In the genomic region with DNA sequence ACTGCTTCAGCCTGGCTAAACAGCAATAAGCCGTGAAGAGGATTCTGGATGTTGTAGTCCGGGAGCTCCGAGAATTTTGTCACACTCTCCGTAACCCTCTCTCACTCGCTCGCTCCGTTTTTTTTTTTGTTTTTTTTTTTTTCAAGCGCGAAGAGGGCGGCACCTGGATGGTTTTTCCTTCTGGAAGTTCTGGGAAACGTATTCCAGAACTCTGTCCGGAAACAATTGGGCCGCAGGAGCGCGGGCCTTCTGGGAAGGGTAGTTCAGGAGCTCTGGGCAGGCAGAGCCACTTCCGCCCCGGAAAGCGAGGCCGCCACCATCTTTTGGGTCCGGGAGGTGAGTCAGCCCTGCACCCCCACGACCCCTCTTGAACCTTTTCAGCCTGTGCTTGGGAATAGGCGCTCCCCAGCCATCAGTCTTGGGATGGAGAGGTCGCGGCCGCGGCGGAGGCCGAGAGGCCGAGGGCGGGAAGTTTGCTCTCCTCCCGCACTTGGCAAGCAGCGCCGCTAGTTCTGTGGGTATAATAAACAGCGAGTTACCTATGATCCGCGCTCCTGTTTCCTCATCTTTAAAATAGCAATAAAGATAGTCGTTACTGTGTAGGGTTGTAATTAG, we compare ENCODE assay signal across 8 cellular contexts. TPM values are rescaled to one million over a fixed set of nuclear protein-coding genes. Genes with fewer than 3 reads are reported as not detected.
DNase-seq lines count a peak whose midpoint lies in the region; ATAC-seq and TF ChIP-seq lines count a peak whose summit lies in the region.

Gene ZNF227 (plus strand): TSS at position 283 of the 615 bp plus-strand sequence. CDS start 5,261 bp downstream, outside the sequence.

- H3K9me3 ChIP-seq in smooth muscle cell (replicated peaks; ENCODE audit: low read depth), result no peaks in the 10 kb centered on the region

- H3K36me3 Mint-ChIP-seq in central memory CD8-positive, alpha-beta T cell (ENCODE audit: insufficient read depth), result peaks cover 27% of the 10 kb centered on the region
- peaks cover 14 to 16% (median 15%) of the 10 kb centered on the region in 3 donors for H3K36me3 Mint-ChIP-seq in immature natural killer cell

- H3K79me2 ChIP-seq in smooth muscle cell (ENCODE audit: low read depth), result peaks cover 31% of the 10 kb centered on the region

- H3K4me1 Mint-ChIP-seq in central memory CD8-positive, alpha-beta T cell, result peaks cover 29% of the 10 kb centered on the region
- H3K4me1 Mint-ChIP-seq in immature natural killer cell, result peaks cover 30 to 50% of the 10 kb centered on the region in 2 donors

- peak within 1 kb of the TSS; percentile 99 for H2AFZ ChIP-seq in smooth muscle cell (ENCODE audit: low read depth)

- H3K27ac Mint-ChIP-seq in central memory CD8-positive, alpha-beta T cell (ENCODE audit: low read depth), result peak within 1 kb of the TSS; percentile 93
- H3K27ac Mint-ChIP-seq in immature natural killer cell, result peak within 1 kb of the TSS; percentile 92 to 98 (median 94)

- TF ChIP-seq CTCF in smooth muscle cell (IDR thresholded peaks at IDR 0.05; ENCODE audit: borderline replicate concordance, insufficient read depth, poor library complexity, severe bottlenecking), result no peak

- H3K27ac ChIP-seq in smooth muscle cell (ENCODE audit: low read depth), result peak within 1 kb of the TSS; percentile 49

- H3K27me3 ChIP-seq in smooth muscle cell (ENCODE audit: low read depth), result no peaks in the 10 kb centered on the region

- peak within 1 kb of the TSS; percentile 96 for H3K4me3 Mint-ChIP-seq in central memory CD8-positive, alpha-beta T cell
- peak within 1 kb of the TSS; percentile 91 to 99 (median 99) for H3K4me3 Mint-ChIP-seq in immature natural killer cell

- no peaks in the 10 kb centered on the region for H4K20me1 ChIP-seq in smooth muscle cell (ENCODE audit: low read depth)

- peaks cover 5% of the 10 kb centered on the region for H3K36me3 ChIP-seq in smooth muscle cell (ENCODE audit: low read depth)

- peaks cover 3% of the 10 kb centered on the region for H3F3A ChIP-seq in smooth muscle cell (ENCODE audit: low read depth)

- peaks cover 18% of the 10 kb centered on the region for H3K4me1 ChIP-seq in smooth muscle cell (ENCODE audit: low read depth)

- DNase-seq in SKM-1 treated with dmso at 0.1 percent for 144 hours (lab: John Stamatoyannopoulos, UW; ENCODE audit: unreplicated experiment), result peak; percentile 37
- DNase-seq in SKM-1 (lab: John Stamatoyannopoulos, UW; ENCODE audit: unreplicated experiment), result no peak
- DNase-seq in NCI-H2227 (lab: John Stamatoyannopoulos, UW; ENCODE audit: unreplicated experiment), result peak; percentile 93
- peak; percentile 55 to 58 for DNase-seq in central memory CD8-positive, alpha-beta T cell (ENCODE audit: low spot score in 2 of 2)
- DNase-seq in immature natural killer cell, result peak; percentile 67 to 73 (median 73)
- DNase-seq in smooth muscle cell (lab: John Stamatoyannopoulos, UW; ENCODE audit: unreplicated experiment), result peak; percentile 44

- H3K27me3 Mint-ChIP-seq in central memory CD8-positive, alpha-beta T cell, result no peaks in the 10 kb centered on the region
- H3K27me3 Mint-ChIP-seq in immature natural killer cell (ENCODE audit: low read depth in 3 of 3), result peaks cover 0 to under 1% (median 0%) of the 10 kb centered on the region in 3 donors

- ATAC-seq in HG03095 (IDR thresholded peaks at IDR 0.05; ENCODE audit: unreplicated experiment), result peak; percentile 54
- peak; percentile 98 to 99 for ATAC-seq in activated CD4-positive, CD25-positive, alpha-beta regulatory T cell treated with anti-CD3 and anti-CD28 coated beads, Interleukin-2, amount 50 U/mL, for 24 hours
- ATAC-seq in central memory CD8-positive, alpha-beta T cell (replicated peaks; ENCODE audit: extremely low read depth, poor library complexity, severe bottlenecking), result peak; percentile 99

- H3K9ac ChIP-seq in smooth muscle cell (ENCODE audit: low read depth), result peak within 1 kb of the TSS; percentile 59

- peak within 1 kb of the TSS; percentile 97 for H3K4me3 ChIP-seq in smooth muscle cell

- WGBS in smooth muscle cell (ENCODE audit: low lambda C conversion rate), result 2% methylated on average over 37 of the region's 37 CpGs

- H3K9me3 Mint-ChIP-seq in central memory CD8-positive, alpha-beta T cell, result peaks cover under 1% of the 10 kb centered on the region
- H3K9me3 Mint-ChIP-seq in immature natural killer cell, result peaks cover 0 to 10% (median under 1%) of the 10 kb centered on the region in 6 donors

- peak within 1 kb of the TSS; percentile 86 for H3K4me2 ChIP-seq in smooth muscle cell

RNA-seq across cellular contexts. Expression of gene ZNF227, which starts in this region (rescaled TPM):
- polyA plus RNA-seq in immature natural killer cell, result 10 to 100 TPM in 2 of 3 donors, 1 to 10 TPM in 1; 6.5 to 15.4 (median 12.8) TPM
- total RNA-seq in smooth muscle cell, result 11.7 and 14.5 TPM in 2 replicates
- 5.9 and 7.1 TPM in 2 replicates for polyA plus RNA-seq in smooth muscle cell
